In the genomic region with DNA sequence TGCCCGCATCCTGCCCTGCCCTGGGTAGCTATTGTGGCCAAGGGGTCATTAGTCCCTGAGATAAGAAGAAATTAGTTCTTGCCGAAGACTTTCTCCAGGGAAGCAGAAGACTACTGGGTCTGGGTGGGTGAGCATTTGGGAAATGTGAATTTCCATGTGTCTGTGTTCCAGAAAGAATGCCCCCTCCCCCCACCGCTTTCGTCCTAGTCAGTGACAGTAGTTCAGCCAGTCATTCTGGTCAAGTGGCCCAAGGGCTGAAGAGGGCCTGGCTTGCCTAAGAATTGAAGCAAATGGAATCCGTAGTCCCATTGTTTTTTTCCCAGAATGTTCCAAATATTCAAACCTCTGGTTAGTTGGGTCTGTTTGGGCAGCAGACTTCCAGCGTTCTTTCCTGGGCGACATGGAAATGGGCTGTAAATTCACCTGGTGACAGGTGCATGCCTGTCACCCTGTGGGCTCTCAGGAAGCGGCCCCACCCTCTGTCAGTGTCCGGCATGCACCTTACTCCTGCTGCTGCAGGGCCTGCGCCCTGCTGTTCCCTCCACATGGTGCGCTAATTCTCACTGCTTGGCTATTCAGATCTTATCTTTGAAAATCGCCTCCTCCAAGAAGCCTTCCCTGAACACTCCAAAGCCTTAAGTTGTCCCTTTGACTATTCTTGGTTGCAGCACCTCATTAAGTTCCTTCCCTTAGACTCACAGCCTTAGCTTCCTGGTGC, we compare ENCODE assay signal across 19 cellular contexts. TPM values are rescaled to one million over a fixed set of nuclear protein-coding genes. Genes with fewer than 3 reads are reported as not detected.
"Had no signal": no experiment of that assay in that cellular context is flagged by ENCODE, and none has a peak within 500 bp of the region (broad histone marks: within the 10 kb centered on the region; RNA-seq: fewer than 3 reads in every experiment).

No MANE protein-coding gene starts in this region.

- H3K4me1 ChIP-seq: testis had no signal

- ATAC-seq: gastrocnemius medialis; heart right ventricle; left lobe of liver; naive thymus-derived CD8-positive, alpha-beta T cell; right cardiac atrium; stimulated activated naive CD8-positive, alpha-beta T cell treated with anti-CD3 and anti-CD28 coated beads, Interleukin-15, amount 100 ng/mL, for 72 hours had no signal

- H3K27ac Mint-ChIP-seq: activated naive CD8-positive, alpha-beta T cell treated with anti-CD3 and anti-CD28 coated beads, Interleukin-2, amount 10 ng/mL, durations not matched to agents 7 days and 5 days; dendritic cell treated with granulocyte-macrophage colony-stimulating factor and Interleukin-4, amounts not matched to agents 40 ng/mL and 50 ng/mL, for 4 days; naive thymus-derived CD8-positive, alpha-beta T cell; stimulated activated naive CD8-positive, alpha-beta T cell treated with anti-CD3 and anti-CD28 coated beads, Interleukin-15, amount 100 ng/mL, for 72 hours had no signal

- H3K9me3 Mint-ChIP-seq: activated naive CD8-positive, alpha-beta T cell treated with anti-CD3 and anti-CD28 coated beads, Interleukin-2, amount 10 ng/mL, durations not matched to agents 7 days and 5 days; dendritic cell treated with granulocyte-macrophage colony-stimulating factor and Interleukin-4, amounts not matched to agents 40 ng/mL and 50 ng/mL, for 4 days; stimulated activated naive CD8-positive, alpha-beta T cell treated with anti-CD3 and anti-CD28 coated beads, Interleukin-15, amount 100 ng/mL, for 72 hours had no signal

- H3K36me3 Mint-ChIP-seq: activated naive CD8-positive, alpha-beta T cell treated with anti-CD3 and anti-CD28 coated beads, Interleukin-2, amount 10 ng/mL, durations not matched to agents 7 days and 5 days; naive thymus-derived CD8-positive, alpha-beta T cell had no signal

- DNase-seq: activated CD4-positive, alpha-beta T cell treated with anti-CD3 and anti-CD28 coated beads for 1 hour; activated CD4-positive, alpha-beta T cell treated with anti-CD3 and anti-CD28 coated beads, Interleukin-2, amount 50 U/mL, for 4 hours; activated naive CD4-positive, alpha-beta T cell; activated naive CD8-positive, alpha-beta T cell treated with anti-CD3 and anti-CD28 coated beads, Interleukin-2, amount 10 ng/mL, durations not matched to agents 7 days and 5 days; activated T-cell treated with anti-CD3 and anti-CD28 coated beads for 4 hours; gastrocnemius medialis; heart right ventricle; mammary epithelial cell; naive thymus-derived CD8-positive, alpha-beta T cell; nucleus accumbens; stimulated activated naive CD8-positive, alpha-beta T cell treated with anti-CD3 and anti-CD28 coated beads, Interleukin-15, amount 100 ng/mL, for 72 hours; T-helper 1 cell; T1000; testis had no signal

- H3K27ac ChIP-seq: gastrocnemius medialis, heart right ventricle, prostate gland, skin epidermis, testis had no signal

- H3K36me3 ChIP-seq: gastrocnemius medialis, heart right ventricle, prostate gland had no signal

- H3K4me3 Mint-ChIP-seq: activated naive CD8-positive, alpha-beta T cell treated with anti-CD3 and anti-CD28 coated beads, Interleukin-2, amount 10 ng/mL, durations not matched to agents 7 days and 5 days; dendritic cell treated with granulocyte-macrophage colony-stimulating factor and Interleukin-4, amounts not matched to agents 40 ng/mL and 50 ng/mL, for 4 days; stimulated activated naive CD8-positive, alpha-beta T cell treated with anti-CD3 and anti-CD28 coated beads, Interleukin-15, amount 100 ng/mL, for 72 hours had no signal

- H3K27me3 ChIP-seq: testis had no signal

- H3K4me3 ChIP-seq: gastrocnemius medialis, heart right ventricle, prostate gland, skin epidermis, testis had no signal

- H3K9me3 ChIP-seq: gastrocnemius medialis, prostate gland, testis had no signal

- H3K4me1 Mint-ChIP-seq: activated naive CD8-positive, alpha-beta T cell treated with anti-CD3 and anti-CD28 coated beads, Interleukin-2, amount 10 ng/mL, durations not matched to agents 7 days and 5 days had no signal

RNA-seq across cellular contexts. Expression of gene RFLNA, which starts 1.4 kb away (rescaled TPM):
- total RNA-seq: activated naive CD8-positive, alpha-beta T cell treated with anti-CD3 and anti-CD28 coated beads, Interleukin-2, amount 10 ng/mL, durations not matched to agents 7 days and 5 days; left lobe of liver; naive thymus-derived CD8-positive, alpha-beta T cell had no signal
